ENCODE assay signal across 23 cellular contexts in genomic region chr12:118315821-118316220, GRCh38.
"Had no signal": no experiment of that assay in that cellular context is flagged by ENCODE, and none has a peak within 500 bp of the region (broad histone marks: within the 10 kb centered on the region; RNA-seq: fewer than 3 reads in every experiment).

No MANE protein-coding gene starts in this region.

- H3K4me3 ChIP-seq: adrenal gland, esophagus squamous epithelium, lower lobe of right lung, tibial artery had no signal

- ATAC-seq: activated naive CD4-positive, alpha-beta T cell treated with anti-CD3 and anti-CD28 coated beads, Interleukin-2, amount 50 U/mL, for 72 hours; lower lobe of right lung; WTC11 had no signal

- H3K27me3 ChIP-seq: adrenal gland, esophagus squamous epithelium, tibial artery had no signal

- H3K27ac ChIP-seq: adrenal gland, esophagus squamous epithelium, lower lobe of right lung, tibial artery had no signal

- H3K9me3 ChIP-seq: adrenal gland, esophagus squamous epithelium, lower lobe of right lung, tibial artery had no signal

- DNase-seq: activated CD4-positive, alpha-beta memory T cell treated with anti-CD3 and anti-CD28 coated beads for 36 hours; activated CD4-positive, alpha-beta T cell treated with anti-CD3 and anti-CD28 coated beads for 4 hours; activated gamma-delta T cell treated with Interleukin-2 at 50 U/mL for 16 hours; activated T-cell treated with anti-CD3 and anti-CD28 coated beads for 4 hours; adrenal gland; effector CD8-positive, alpha-beta T cell; esophagus squamous epithelium; foreskin melanocyte; glutamatergic neuron; hippocampal formation; lower lobe of right lung; nephron progenitor cell; occipital lobe; retina; stimulated activated naive CD4-positive, alpha-beta T cell treated with Interleukin-2 at 50 U/mL for 16 hours; substantia nigra; tibial artery had no signal

- FAIRE-seq: bronchial epithelial cell, endothelial cell of umbilical vein, keratinocyte, urothelium cell line had no signal

- H3K36me3 ChIP-seq: adrenal gland, esophagus squamous epithelium, lower lobe of right lung, tibial artery had no signal
